Comparison of ENCODE assay signal across 13 cellular contexts in the genomic region with DNA sequence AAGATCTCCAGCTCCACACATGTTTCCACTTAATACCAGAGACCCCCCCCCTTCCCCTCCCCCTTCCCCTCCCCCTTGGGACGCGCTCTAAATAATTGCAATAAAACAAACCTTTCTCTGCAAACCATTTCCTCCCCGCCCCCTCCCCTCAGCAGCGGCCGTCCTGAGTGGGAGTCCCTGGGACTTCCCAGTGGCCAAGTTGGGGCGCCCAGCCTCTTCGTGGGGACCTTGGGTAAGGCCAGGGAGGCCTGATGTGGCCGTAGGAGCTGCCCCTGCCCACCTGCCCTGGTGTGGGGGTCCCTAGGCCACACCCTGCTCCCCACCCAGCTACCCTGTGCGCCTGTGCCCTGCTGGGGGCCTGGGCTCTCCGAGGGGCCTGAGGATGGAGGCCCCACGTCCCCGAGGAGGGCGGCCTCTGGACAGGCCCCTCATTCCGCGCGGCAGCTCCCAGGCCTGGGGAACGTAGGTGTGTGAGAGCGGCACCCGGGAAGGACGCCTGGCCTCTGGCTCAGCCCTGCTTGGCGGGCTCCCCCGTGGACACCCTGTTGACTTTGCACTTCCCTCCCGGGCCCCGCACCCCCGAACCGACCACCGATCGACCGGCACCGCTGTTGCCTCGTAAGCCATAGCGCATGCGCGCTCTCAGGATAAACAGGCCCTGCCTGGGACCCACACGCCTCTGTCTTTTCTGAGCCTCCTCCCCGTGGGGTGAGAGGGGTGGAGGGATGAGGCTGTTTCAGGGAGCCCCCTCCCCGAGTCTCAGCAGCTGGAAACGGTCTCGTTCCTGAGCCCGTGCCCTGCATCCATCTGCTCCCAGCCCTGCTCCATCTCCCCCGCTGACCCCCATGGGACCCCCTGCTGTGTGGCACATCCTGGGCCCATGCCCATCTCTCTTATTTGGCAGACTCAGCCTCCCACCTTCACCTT. TPM values are rescaled to one million over a fixed set of nuclear protein-coding genes. Genes with fewer than 3 reads are reported as not detected.
DNase-seq lines count a peak whose midpoint lies in the region; ATAC-seq, FAIRE-seq and TF ChIP-seq lines count a peak whose summit lies in the region.
"Had no signal": no experiment of that assay in that cellular context is flagged by ENCODE, and none has a peak within 500 bp of the region (broad histone marks: within the 10 kb centered on the region; RNA-seq: fewer than 3 reads in every experiment).

No MANE protein-coding gene starts in this region.

- in situ Hi-C loops in IMR-90 (cut with MboI; ENCODE audit: low sequenced_read_pairs), result no loop called here

- H3K27me3 ChIP-seq in IMR-90 (ENCODE audit: control insufficient read depth, insufficient read depth, low read length) (no peaks in the 10 kb centered on the region), mesenchymal stem cell (ENCODE audit: control insufficient read depth in 1 of 2, insufficient read depth in 1 of 2, low read length in 2 of 2) (no peaks in the 10 kb centered on the region), testis (no peaks in the 10 kb centered on the region)

- H2AK5ac ChIP-seq in IMR-90 (ENCODE audit: low read depth, low read length) (peak overlapping the region; percentile 99), mesenchymal stem cell (ENCODE audit: low read length, severe bottlenecking) (peak overlapping the region; percentile 19)

- H3K27me3 Mint-ChIP-seq in activated CD8-positive, alpha-beta T cell treated with anti-CD3 and anti-CD28 coated beads, Interleukin-2, amount 10 ng/mL, durations not matched to agents 7 days and 5 days (ENCODE audit: low read depth), result no peaks in the 10 kb centered on the region

- peaks cover 19% of the 10 kb centered on the region for H3K9me1 ChIP-seq in IMR-90 (ENCODE audit: insufficient read depth, low read length)

- H2BK5ac ChIP-seq in IMR-90 (ENCODE audit: low read depth, low read length, poor library complexity, severe bottlenecking) (peak overlapping the region; percentile 96), mesenchymal stem cell (ENCODE audit: low read depth, low read length, poor library complexity, severe bottlenecking) (peak overlapping the region; percentile 8)

- H3K14ac ChIP-seq in IMR-90 (replicated peaks; ENCODE audit: low read depth, low read length) (peak overlapping the region; percentile 87), mesenchymal stem cell (ENCODE audit: low read length in 2 of 2) (peak overlapping the region in 1 of 2 experiments; percentile 22)

- peak overlapping the region; percentile 83 for H3K23ac ChIP-seq in IMR-90 (ENCODE audit: low read depth, low read length)
- no peak overlapping the region for H3K23ac ChIP-seq in mesenchymal stem cell (ENCODE audit: low read length in 2 of 2)

- no peaks in the 10 kb centered on the region for H4K20me1 ChIP-seq in IMR-90 (ENCODE audit: insufficient read depth, low read length)

- H3K36me3 ChIP-seq in IMR-90 (ENCODE audit: control insufficient read depth, insufficient read depth, low read length), result peaks cover 33% of the 10 kb centered on the region; the same call in 1 of the 2 replicates
- peaks cover 0 to 54% of the 10 kb centered on the region in 2 experiments for H3K36me3 ChIP-seq in mesenchymal stem cell (ENCODE audit: control insufficient read depth in 1 of 2, insufficient read depth in 2 of 2, low read depth in 1 of 2, low read length in 2 of 2)
- no peaks in the 10 kb centered on the region for H3K36me3 ChIP-seq in testis (ENCODE audit: low read depth, missing control alignments)

- TF ChIP-seq POLR2A in IMR-90 (IDR thresholded peaks at IDR 0.05; ENCODE audit: low read depth, low read length) (no peak), testis (IDR thresholded peaks at IDR 0.05) (no peak)

- CTCF ChIA-PET in IMR-90 (lab: Yijun Ruan, JAX), result no interaction called here
- CTCF ChIA-PET in activated CD8-positive, alpha-beta T cell treated with anti-CD3 and anti-CD28 coated beads, Interleukin-2, amount 10 ng/mL, durations not matched to agents 7 days and 5 days (lab: Charles Lee), result no interaction called here

- TF ChIP-seq RAD21 in IMR-90 (IDR thresholded peaks at IDR 0.05; ENCODE audit: low read length), result no peak

- ATAC-seq in IMR-90 (ENCODE audit: low read depth) (no peak), HG03280 (IDR thresholded peaks at IDR 0.05; ENCODE audit: unreplicated experiment) (no peak)
- ATAC-seq in activated CD4-positive, CD25-positive, alpha-beta regulatory T cell treated with anti-CD3 and anti-CD28 coated beads, Interleukin-2, amount 50 U/mL, for 24 hours, result no peak
- ATAC-seq in activated CD8-positive, alpha-beta T cell treated with anti-CD3 and anti-CD28 coated beads, Interleukin-2, amount 10 ng/mL, durations not matched to agents 7 days and 5 days, result no peak

- H3K18ac ChIP-seq in IMR-90 (ENCODE audit: low read depth, low read length), result peak overlapping the region; percentile 89
- H3K18ac ChIP-seq in mesenchymal stem cell (ENCODE audit: low read depth in 1 of 2, low read length in 2 of 2), result peak overlapping the region; percentile 21 to 97

- H3K9me3 ChIP-seq in IMR-90 (ENCODE audit: control insufficient read depth, insufficient read depth, low read length) (no peaks in the 10 kb centered on the region), mesenchymal stem cell (ENCODE audit: control insufficient read depth, low read length) (no peaks in the 10 kb centered on the region), testis (no peaks in the 10 kb centered on the region)

- intact Hi-C loops in IMR-90 (cut with micrococcal nuclease) (loop anchor here (1.0 kb wide), 1 partner anchor 15 kb away; no protein-coding TSS in a partner anchor), testis (cut with DNase I; ENCODE audit: low total_unique reads) (no loop called here)

- H3K4me1 Mint-ChIP-seq in activated CD8-positive, alpha-beta T cell treated with anti-CD3 and anti-CD28 coated beads, Interleukin-2, amount 10 ng/mL, durations not matched to agents 7 days and 5 days (ENCODE audit: low read depth), result peaks cover 2% of the 10 kb centered on the region

- H2AFZ ChIP-seq in IMR-90 (replicated peaks; ENCODE audit: low read length, poor library complexity) (peak overlapping the region; percentile 85), mesenchymal stem cell (ENCODE audit: low read depth, low read length) (no peak overlapping the region)
- H2AFZ ChIP-seq: PC-9 had no signal

- H3K56ac ChIP-seq in IMR-90 (ENCODE audit: extremely low read depth, insufficient read depth, low read length), result peak overlapping the region; percentile 54; the same call in 1 of the 2 replicates

- H3K4me1 ChIP-seq in IMR-90 (ENCODE audit: control insufficient read depth, insufficient read depth, low read length), result peaks cover 64% of the 10 kb centered on the region
- peaks cover 91% of the 10 kb centered on the region for H3K4me1 ChIP-seq in mesenchymal stem cell (ENCODE audit: control insufficient read depth, insufficient read depth, low read depth, low read length)
- H3K4me1 ChIP-seq in testis, result peaks cover 76% of the 10 kb centered on the region

- no peak for DNase-seq in IMR-90
- DNase-seq in coronary artery (ENCODE audit: low spot score), result no peak
- no peak for DNase-seq in mesenchymal stem cell
- DNase-seq in testis, result peak; percentile 61
- no peak for DNase-seq in activated CD8-positive, alpha-beta T cell treated with anti-CD3 and anti-CD28 coated beads, Interleukin-2, amount 10 ng/mL, durations not matched to agents 7 days and 5 days
- DNase-seq in HTR-8/SVneo (ENCODE audit: insufficient read length, low spot score), result no peak
- DNase-seq: DMS 273 treated with DMSO at 0.1 percent for 48 hours had no signal

- no peak overlapping the region for H3K27ac Mint-ChIP-seq in activated CD8-positive, alpha-beta T cell treated with anti-CD3 and anti-CD28 coated beads, Interleukin-2, amount 10 ng/mL, durations not matched to agents 7 days and 5 days
- H3K27ac Mint-ChIP-seq: activated T-helper 2 cell treated with anti-CD3 and anti-CD28 coated beads, Interferon-gamma antibody, Interleukin-2, Interleukin-4, amounts not matched to agents 10 μg/mL and 5 μg/mL and 100 μg/mL, durations not matched to agents 14 hours and 24 hours and 36 hours; memory B cell had no signal

- H4K91ac ChIP-seq in IMR-90 (ENCODE audit: insufficient read depth, low read depth, low read length) (peak overlapping the region; percentile 100), mesenchymal stem cell (ENCODE audit: low read length) (peak overlapping the region; percentile 58)

- H4K8ac ChIP-seq in IMR-90 (ENCODE audit: low read depth in 2 of 2, low read length in 2 of 2) (peak overlapping the region; percentile 79 to 99), mesenchymal stem cell (ENCODE audit: low read length) (peak overlapping the region; percentile 71)

- TF ChIP-seq CTCF in IMR-90 (conservative IDR thresholded peaks at IDR 0.05; ENCODE audit: low read depth, low read length) (no peak), coronary artery (IDR thresholded peaks at IDR 0.05) (no peak), testis (IDR thresholded peaks at IDR 0.05) (no peak)

- H3K36me3 Mint-ChIP-seq in activated CD8-positive, alpha-beta T cell treated with anti-CD3 and anti-CD28 coated beads, Interleukin-2, amount 10 ng/mL, durations not matched to agents 7 days and 5 days (ENCODE audit: low read depth), result no peaks in the 10 kb centered on the region

- no peak overlapping the region for H3K4me3 Mint-ChIP-seq in activated CD8-positive, alpha-beta T cell treated with anti-CD3 and anti-CD28 coated beads, Interleukin-2, amount 10 ng/mL, durations not matched to agents 7 days and 5 days
- H3K4me3 Mint-ChIP-seq: memory B cell had no signal

- dilution Hi-C loops in IMR-90 (cut with HindIII; ENCODE audit: low sequenced_read_pairs, unreplicated experiment), result no loop called here

- H2AK9ac ChIP-seq in IMR-90 (replicated peaks; ENCODE audit: low read depth, low read length, poor library complexity), result peak overlapping the region; percentile 99

- H2BK120ac ChIP-seq in IMR-90 (ENCODE audit: low read depth, low read length), result peak overlapping the region; percentile 98
- H2BK120ac ChIP-seq in mesenchymal stem cell (ENCODE audit: low read depth, low read length), result peak overlapping the region; percentile 37

- H2BK12ac ChIP-seq in mesenchymal stem cell (ENCODE audit: low read length in 2 of 2), result peak overlapping the region; percentile 41 to 94

- H2BK20ac ChIP-seq in IMR-90 (ENCODE audit: low read depth, low read length), result peak overlapping the region; percentile 82

- H3K27ac ChIP-seq in IMR-90 (ENCODE audit: insufficient read depth, low read length) (peak overlapping the region; percentile 93), coronary artery (peak overlapping the region; percentile 53 to 97), mesenchymal stem cell (ENCODE audit: low read length, poor library complexity, severe bottlenecking) (no peak overlapping the region), testis (peak overlapping the region; percentile 89 to 91)
- H3K27ac ChIP-seq: PC-9 had no signal

- peak overlapping the region; percentile 96 for H3K4ac ChIP-seq in IMR-90 (ENCODE audit: low read depth, low read length)
- peak overlapping the region; percentile 69 to 77 for H3K4ac ChIP-seq in mesenchymal stem cell (ENCODE audit: low read depth in 1 of 2, low read length in 2 of 2)

- peak overlapping the region; percentile 87 for H4K5ac ChIP-seq in IMR-90 (ENCODE audit: low read depth, low read length)

- H3K79me1 ChIP-seq in IMR-90 (ENCODE audit: low read depth in 1 of 2, low read length in 2 of 2) (peaks cover 17 to 55% of the 10 kb centered on the region in 2 experiments; a peak in 3 of 4 replicates), mesenchymal stem cell (replicated peaks; ENCODE audit: low read length, poor library complexity, severe bottlenecking) (peaks cover 10% of the 10 kb centered on the region)

- BruUV-seq in IMR-90 (replicated peaks; lab: Mats Ljungman, UMichigan), result no TSS peak

- POLR2A ChIA-PET in IMR-90 (lab: Charles Lee; ENCODE audit: unreplicated experiment), result interaction anchor here (0.5 kb wide), 1 partner anchor 43 kb away, joined by 7 read pairs; no protein-coding TSS in a partner anchor
- POLR2A ChIA-PET in activated CD8-positive, alpha-beta T cell treated with anti-CD3 and anti-CD28 coated beads, Interleukin-2, amount 10 ng/mL, durations not matched to agents 7 days and 5 days (lab: Charles Lee), result no interaction called here

- no peaks in the 10 kb centered on the region for H3K9me3 Mint-ChIP-seq in activated CD8-positive, alpha-beta T cell treated with anti-CD3 and anti-CD28 coated beads, Interleukin-2, amount 10 ng/mL, durations not matched to agents 7 days and 5 days (ENCODE audit: insufficient read depth)
- H3K9me3 Mint-ChIP-seq: activated T-helper 2 cell treated with anti-CD3 and anti-CD28 coated beads, Interferon-gamma antibody, Interleukin-2, Interleukin-4, amounts not matched to agents 10 μg/mL and 5 μg/mL and 100 μg/mL, durations not matched to agents 14 hours and 24 hours and 36 hours; memory B cell had no signal

- H3K4me2 ChIP-seq in IMR-90 (ENCODE audit: low read depth, low read length), result peak overlapping the region; percentile 9; the same call in 1 of the 2 replicates
- H3K4me2 ChIP-seq in mesenchymal stem cell (ENCODE audit: low read length, poor library complexity, severe bottlenecking), result no peak overlapping the region

- H3K4me3 ChIP-seq in IMR-90 (ENCODE audit: insufficient read depth, low read depth, low read length) (no peak overlapping the region), coronary artery (peak overlapping the region; percentile 15), mesenchymal stem cell (ENCODE audit: insufficient read depth in 1 of 2, low read depth in 1 of 2, low read length in 2 of 2) (no peak overlapping the region), testis (no peak overlapping the region)
- H3K4me3 ChIP-seq: PC-9 had no signal

- no peak for FAIRE-seq in HTR-8/SVneo (lab: Jason Lieb, UNC)
- FAIRE-seq: GM18507 had no signal

- WGBS in IMR-90 (ENCODE audit: extremely low coverage in 2 of 2, insufficient read length in 1 of 2), 2 experiments, result 61% methylated on average over 8 of the region's 41 CpGs; no CpG with 5 or more reads in 1 of the 2 experiments
- WGBS in mesenchymal stem cell, result 71% methylated on average over 35 of the region's 41 CpGs
- WGBS in testis, 2 donors, result 48 to 65% methylated on average over 32 to 33 of the region's 41 CpGs

- H3K9ac ChIP-seq in IMR-90 (ENCODE audit: low read depth, low read length) (peak overlapping the region; percentile 47), mesenchymal stem cell (ENCODE audit: low read length) (peak overlapping the region; percentile 21)

- peak overlapping the region; percentile 85 for H2BK15ac ChIP-seq in IMR-90 (ENCODE audit: low read depth, low read length)
- peak overlapping the region; percentile 98 for H2BK15ac ChIP-seq in mesenchymal stem cell (ENCODE audit: low read depth, poor library complexity, severe bottlenecking)

RNA-seq across cellular contexts. Expression of a gene that starts 9.0 kb away (rescaled TPM):
- total RNA-seq in IMR-90 (2012; rRNA removed) (22.8 and 28.1 TPM in 2 replicates), testis (10 to 100 TPM; 24.6 to 35.6 TPM)
- polyA plus RNA-seq in IMR-90 (2012; rRNA removed) (28.0 and 33.3 TPM in 2 replicates), testis (ENCODE audit: insufficient read depth, low read depth, low replicate concordance) (18.0 TPM)
- 46.3 and 54.8 TPM in 2 replicates for polyA plus RNA-seq in IMR-90 (2012; cell fraction: cytosol; rRNA removed)
- polyA plus RNA-seq in IMR-90 (2012; cell fraction: nucleus; rRNA removed; ENCODE audit: low replicate concordance), result 20.6 and 53.2 TPM in 2 replicates
- 16.3 TPM for polyA plus RNA-seq in mesenchymal stem cell (2013, experiment 1 of 2)
- 16.9 TPM for polyA plus RNA-seq in mesenchymal stem cell (2013, experiment 2 of 2)
- total RNA-seq in activated CD8-positive, alpha-beta T cell treated with anti-CD3 and anti-CD28 coated beads, Interleukin-2, amount 10 ng/mL, durations not matched to agents 7 days and 5 days, result 10 to 100 TPM; 29.9 to 35.3 TPM

RNA-seq across cellular contexts. Expression of a gene that starts 9.2 kb away (rescaled TPM):
- total RNA-seq in IMR-90 (2012; rRNA removed), result 22.8 and 31.4 TPM in 2 replicates
- polyA plus RNA-seq in IMR-90 (2012; rRNA removed), result 88.6 and 95.9 TPM in 2 replicates
- polyA plus RNA-seq in IMR-90 (2012; cell fraction: cytosol; rRNA removed), result 51.7 and 66.3 TPM in 2 replicates
- 202 and 503 TPM in 2 replicates for polyA plus RNA-seq in IMR-90 (2012; cell fraction: nucleus; rRNA removed; ENCODE audit: low replicate concordance)
- 55.7 TPM for polyA plus RNA-seq in mesenchymal stem cell (2013, experiment 1 of 2)
- polyA plus RNA-seq in mesenchymal stem cell (2013, experiment 2 of 2), result 59.1 TPM
- 100 to 1,000 TPM; 222 to 271 TPM for total RNA-seq in testis
- polyA plus RNA-seq in testis (ENCODE audit: insufficient read depth, low read depth, low replicate concordance), result 136 TPM
- 10 to 100 TPM; 87.9 to 97.4 TPM for total RNA-seq in activated CD8-positive, alpha-beta T cell treated with anti-CD3 and anti-CD28 coated beads, Interleukin-2, amount 10 ng/mL, durations not matched to agents 7 days and 5 days

RNA-seq across cellular contexts. Expression of a gene that starts 11.9 kb away (rescaled TPM):
- 18.6 and 20.8 TPM in 2 replicates for total RNA-seq in IMR-90 (2012; rRNA removed)
- polyA plus RNA-seq in IMR-90 (2012; rRNA removed), result 77.8 and 96.6 TPM in 2 replicates
- polyA plus RNA-seq in IMR-90 (2012; cell fraction: cytosol; rRNA removed), result 98.1 and 126 TPM in 2 replicates
- polyA plus RNA-seq in IMR-90 (2012; cell fraction: nucleus; rRNA removed; ENCODE audit: low replicate concordance), result 54.5 and 134 TPM in 2 replicates
- polyA plus RNA-seq in mesenchymal stem cell (2013, experiment 1 of 2), result 64.6 TPM
- polyA plus RNA-seq in mesenchymal stem cell (2013, experiment 2 of 2), result 62.5 TPM
- total RNA-seq in testis, result 10 to 100 TPM; 54.1 to 59.9 TPM
- 50.6 TPM for polyA plus RNA-seq in testis (ENCODE audit: insufficient read depth, low read depth, low replicate concordance)
- total RNA-seq in activated CD8-positive, alpha-beta T cell treated with anti-CD3 and anti-CD28 coated beads, Interleukin-2, amount 10 ng/mL, durations not matched to agents 7 days and 5 days, result 1 to 10 TPM; 1.4 to 2.8 TPM

RNA-seq across cellular contexts. Expression of a gene that starts 19.0 kb away (rescaled TPM):
- total RNA-seq in IMR-90 (2012; rRNA removed) (0.18 TPM in 1 of 2 replicates, not detected in the other), testis (1 to 10 TPM; 7.3 to 8.2 TPM)
- polyA plus RNA-seq in IMR-90 (2012; rRNA removed) (2.0 and 3.7 TPM in 2 replicates), testis (ENCODE audit: insufficient read depth, low read depth, low replicate concordance) (3.9 TPM)
- 6.1 and 9.0 TPM in 2 replicates for polyA plus RNA-seq in IMR-90 (2012; cell fraction: cytosol; rRNA removed)
- polyA plus RNA-seq in IMR-90 (2012; cell fraction: nucleus; rRNA removed; ENCODE audit: low replicate concordance), result 2.5 and 7.1 TPM in 2 replicates
- 0.59 TPM for polyA plus RNA-seq in mesenchymal stem cell (2013, experiment 1 of 2)
- 0.71 TPM for polyA plus RNA-seq in mesenchymal stem cell (2013, experiment 2 of 2)
- total RNA-seq in activated CD8-positive, alpha-beta T cell treated with anti-CD3 and anti-CD28 coated beads, Interleukin-2, amount 10 ng/mL, durations not matched to agents 7 days and 5 days, result under 1 TPM in 1 of 2 experiments, not detected in 1; 0.73 TPM

RNA-seq across cellular contexts. Expression of a gene that starts 29.0 kb away (rescaled TPM):
- 3.4 and 4.4 TPM in 2 replicates for total RNA-seq in IMR-90 (2012; rRNA removed)
- 36.4 and 40.6 TPM in 2 replicates for polyA plus RNA-seq in IMR-90 (2012; rRNA removed)
- 23.6 and 37.3 TPM in 2 replicates for polyA plus RNA-seq in IMR-90 (2012; cell fraction: cytosol; rRNA removed)
- polyA plus RNA-seq in IMR-90 (2012; cell fraction: nucleus; rRNA removed; ENCODE audit: low replicate concordance), result 98.8 and 225 TPM in 2 replicates
- polyA plus RNA-seq in mesenchymal stem cell (2013, experiment 1 of 2), result 23.8 TPM
- 21.1 TPM for polyA plus RNA-seq in mesenchymal stem cell (2013, experiment 2 of 2)
- 10 to 100 TPM; 80.4 to 94.6 TPM for total RNA-seq in testis
- polyA plus RNA-seq in testis (ENCODE audit: insufficient read depth, low read depth, low replicate concordance), result 46.3 TPM
- 10 to 100 TPM; 75.1 to 75.9 TPM for total RNA-seq in activated CD8-positive, alpha-beta T cell treated with anti-CD3 and anti-CD28 coated beads, Interleukin-2, amount 10 ng/mL, durations not matched to agents 7 days and 5 days
